ENCODE assay signal across 22 cellular contexts in the genomic region with DNA sequence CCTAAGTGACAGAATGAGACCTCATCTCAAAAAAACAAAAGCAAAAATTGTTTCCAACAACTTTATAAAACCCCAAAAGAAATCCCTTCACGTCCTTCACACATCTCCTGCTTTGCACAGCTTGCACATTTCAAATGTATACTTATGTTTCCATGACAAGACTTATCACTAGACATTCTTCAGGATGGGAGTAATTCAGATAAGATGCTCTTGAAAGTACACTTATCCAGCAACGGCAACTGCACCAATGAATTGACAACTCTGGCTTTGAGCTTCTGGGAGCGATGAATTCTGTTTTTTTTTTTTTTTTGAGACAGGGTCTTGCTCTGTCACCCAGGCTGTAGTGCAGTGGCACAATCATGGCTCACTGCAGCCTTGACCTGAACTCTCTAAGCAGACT.
"Had no signal": no experiment of that assay in that cellular context is flagged by ENCODE, and none has a peak within 500 bp of the region (broad histone marks: within the 10 kb centered on the region; RNA-seq: fewer than 3 reads in every experiment).

No MANE protein-coding gene starts in this region.

- ATAC-seq: activated naive CD4-positive, alpha-beta T cell treated with anti-CD3 and anti-CD28 coated beads, Interleukin-2, amount 50 U/mL, for 72 hours; activated T-cell treated with anti-CD3 and anti-CD28 coated beads, Interleukin-2, amount 50 U/mL, for 4 hours; body of pancreas; SK-N-SH treated with all-trans-retinoic acid at 6 μM for 48 hours had no signal

- DNase-seq: activated CD4-positive, alpha-beta T cell treated with anti-CD3 and anti-CD28 coated beads for 48 hours; activated CD4-positive, alpha-beta T cell treated with anti-CD3 and anti-CD28 coated beads, Interleukin-2, amount 50 U/mL, for 4 hours; activated CD4-positive, CD25-positive, alpha-beta regulatory T cell treated with anti-CD3 and anti-CD28 coated beads, Interleukin-2, amount 50 U/mL, for 72 hours; activated CD8-positive, alpha-beta memory T cell treated with anti-CD3 and anti-CD28 coated beads for 24 hours; activated effector memory CD4-positive, alpha-beta T cell treated with anti-CD3 and anti-CD28 coated beads, Interleukin-2, amount 50 U/mL, for 16 hours; activated naive CD4-positive, alpha-beta T cell treated with Interleukin-2 at 50 U/mL for 16 hours; activated T-cell treated with anti-CD3 and anti-CD28 coated beads, Interleukin-2, amount 50 U/mL, for 4 hours; aorta; body of pancreas; MG63; NCI-H1105; NCI-H1436; NCI-H1694 treated with DMSO at 0.1 percent for 48 hours; NCI-H2029 treated with DMSO at 0.1 percent for 48 hours; NCI-H510A treated with DMSO at 0.1 percent for 48 hours; Peyer's patch; Right ventricle myocardium superior; SW 1271 had no signal

- H3K4me3 Mint-ChIP-seq: activated T-cell treated with anti-CD3 and anti-CD28 coated beads, Interleukin-2, amount 50 U/mL, for 4 hours; T-helper 2 cell treated with Interferon-gamma antibody and Interleukin-4, amounts not matched to agents 5 μg/mL and 100 μg/mL, for 36 hours had no signal

- H3K9me3 ChIP-seq: body of pancreas, MG63, Peyer's patch, SJSA1 had no signal

- H3K4me3 ChIP-seq: body of pancreas, MG63, Peyer's patch, SJSA1 had no signal

- H3K27ac Mint-ChIP-seq: T-helper 2 cell treated with Interferon-gamma antibody and Interleukin-4, amounts not matched to agents 5 μg/mL and 100 μg/mL, for 36 hours had no signal

- H3K27me3 ChIP-seq: body of pancreas, MG63, Peyer's patch, SJSA1 had no signal

- H3K9me3 Mint-ChIP-seq: activated naive CD4-positive, alpha-beta T cell treated with anti-CD3 and anti-CD28 coated beads, Interleukin-2, amount 50 U/mL, for 72 hours; activated T-cell treated with anti-CD3 and anti-CD28 coated beads, Interleukin-2, amount 50 U/mL, for 4 hours; T-helper 2 cell treated with Interferon-gamma antibody and Interleukin-4, amounts not matched to agents 5 μg/mL and 100 μg/mL, for 36 hours had no signal
